ENCODE assay signal across 20 cellular contexts in genomic region chr7:91835191-91836064, GRCh38. TPM values are rescaled to one million over a fixed set of nuclear protein-coding genes. Genes with fewer than 3 reads are reported as not detected.
DNase-seq lines count a peak whose midpoint lies in the region; TF ChIP-seq lines count a peak whose summit lies in the region.
"Had no signal": no experiment of that assay in that cellular context is flagged by ENCODE, and none has a peak within 500 bp of the region (broad histone marks: within the 10 kb centered on the region; RNA-seq: fewer than 3 reads in every experiment).

No MANE protein-coding gene starts in this region.

- H3K27ac ChIP-seq in KMS-11, result no peak overlapping the region
- no peak overlapping the region for H3K27ac ChIP-seq in neural progenitor cell
- H3K27ac ChIP-seq in PC-9, result no peak overlapping the region
- H3K27ac ChIP-seq: coronary artery, tibial artery had no signal

- H3K9me2 ChIP-seq in PC-9 (ENCODE audit: insufficient read depth), result no peaks in the 10 kb centered on the region

- POLR2A ChIA-PET in PC-9 (lab: Charles Lee; ENCODE audit: unreplicated experiment), result interaction anchor here (0.6 to 0.7 kb wide), 2 partner anchors 16 to 130 kb away, joined by 3 read pairs; no protein-coding TSS in a partner anchor

- H3K4me1 ChIP-seq in KMS-11 (ENCODE audit: low read depth, poor library complexity, severe bottlenecking), result peaks cover 21% of the 10 kb centered on the region
- H3K4me1 ChIP-seq in neural progenitor cell, result peaks cover 12% of the 10 kb centered on the region
- no peaks in the 10 kb centered on the region; the same call in 1 of the 2 replicates for H3K4me1 ChIP-seq in PC-9 (replicated peaks; ENCODE audit: insufficient read depth)
- H3K4me1 ChIP-seq: tibial artery had no signal

- TF ChIP-seq CTCF in KMS-11 (conservative IDR thresholded peaks at IDR 0.05; ENCODE audit: low read depth, low read length) (no peak), choroid plexus epithelial cell (conservative IDR thresholded peaks at IDR 0.05; ENCODE audit: low read depth, low read length) (no peak), neural progenitor cell (IDR thresholded peaks at IDR 0.05) (no peak), PC-9 (conservative IDR thresholded peaks at IDR 0.05) (no peak)

- H3K9me3 ChIP-seq in neural progenitor cell (ENCODE audit: low read depth), result no peaks in the 10 kb centered on the region
- no peaks in the 10 kb centered on the region for H3K9me3 ChIP-seq in PC-9 (ENCODE audit: insufficient read depth, low read depth)
- H3K9me3 ChIP-seq: tibial artery had no signal

- H2AFZ ChIP-seq in KMS-11 (ENCODE audit: low read depth) (no peak overlapping the region), neural progenitor cell (replicated peaks) (no peak overlapping the region), PC-9 (no peak overlapping the region)

- DNase-seq in NCI-H1105 treated with DMSO at 0.1 percent for 48 hours (lab: John Stamatoyannopoulos, UW) (peak; percentile 7), NCI-H1105 (lab: John Stamatoyannopoulos, UW) (no peak), choroid plexus epithelial cell (ENCODE audit: low read depth) (peak; percentile 30), neural progenitor cell (ENCODE audit: low spot score) (no peak), retina (no peak), PC-9 (no peak)
- DNase-seq in activated effector memory CD4-positive, alpha-beta T cell treated with anti-CD3 and anti-CD28 coated beads, Interleukin-2, amount 50 U/mL, for 16 hours, result no peak
- DNase-seq: 8988T; activated CD4-positive, alpha-beta T cell treated with anti-CD3 and anti-CD28 coated beads for 1 hour; activated CD8-positive, alpha-beta T cell treated with anti-CD3 and anti-CD28 coated beads for 36 hours; CD8-positive, alpha-beta memory T cell; endodermal cell; NCI-H1436 treated with DMSO at 0.1 percent for 48 hours; posterior cingulate gyrus; T-helper 1 cell; tibial artery had no signal

- intact Hi-C loops in PC-9 (cut with micrococcal nuclease; ENCODE audit: unreplicated experiment), result no loop called here

- no TSS peak for BruUV-seq in PC-9 (replicated peaks; lab: Mats Ljungman, UMichigan)

- H3K27me3 ChIP-seq in KMS-11 (ENCODE audit: insufficient read depth, low read depth) (no peaks in the 10 kb centered on the region), neural progenitor cell (no peaks in the 10 kb centered on the region), PC-9 (ENCODE audit: insufficient read depth, low read depth) (no peaks in the 10 kb centered on the region)
- H3K27me3 ChIP-seq: tibial artery had no signal

- H3K79me2 ChIP-seq in KMS-11 (ENCODE audit: insufficient read depth, low read depth) (no peaks in the 10 kb centered on the region), neural progenitor cell (ENCODE audit: low read depth) (no peaks in the 10 kb centered on the region), PC-9 (ENCODE audit: low read depth) (no peaks in the 10 kb centered on the region)

- no peak overlapping the region for H3K4me3 Mint-ChIP-seq in neural progenitor cell
- H3K4me3 Mint-ChIP-seq: activated CD8-positive, alpha-beta T cell treated with anti-CD3 and anti-CD28 coated beads for 36 hours; CD8-positive, alpha-beta memory T cell; endodermal cell; neural crest cell; stimulated activated naive CD8-positive, alpha-beta T cell treated with anti-CD3 and anti-CD28 coated beads, Interleukin-15, Interleukin-2, amounts not matched to agents 100 ng/mL and 50 ng/mL, for 24 hours had no signal

- H3K4me3 ChIP-seq in KMS-11 (IDR thresholded peaks at IDR 0.05; ENCODE audit: insufficient read depth, low read depth, low read length) (no peak overlapping the region), choroid plexus epithelial cell (ENCODE audit: low read depth, low read length) (no peak overlapping the region), neural progenitor cell (no peak overlapping the region), PC-9 (no peak overlapping the region)
- H3K4me3 ChIP-seq: coronary artery, tibial artery had no signal

- peaks cover 18% of the 10 kb centered on the region for H3K4me1 Mint-ChIP-seq in neural progenitor cell
- H3K4me1 Mint-ChIP-seq: CD8-positive, alpha-beta memory T cell had no signal

- H3K9ac ChIP-seq in KMS-11, result no peak overlapping the region
- H3K9ac ChIP-seq in neural progenitor cell, result no peak overlapping the region

- H3K9me3 Mint-ChIP-seq in neural progenitor cell, result no peaks in the 10 kb centered on the region
- H3K9me3 Mint-ChIP-seq: activated CD8-positive, alpha-beta T cell treated with anti-CD3 and anti-CD28 coated beads for 36 hours; CD8-positive, alpha-beta memory T cell; neural crest cell; stimulated activated naive CD8-positive, alpha-beta T cell treated with anti-CD3 and anti-CD28 coated beads, Interleukin-15, Interleukin-2, amounts not matched to agents 100 ng/mL and 50 ng/mL, for 24 hours had no signal

- CTCF ChIA-PET in PC-9 (lab: Charles Lee), result no interaction called here

- peak overlapping the region; percentile 33; the same call in 1 of the 2 replicates for H3K4me2 ChIP-seq in KMS-11
- peak overlapping the region; percentile 39 for H3K4me2 ChIP-seq in neural progenitor cell
- no peak overlapping the region for H3K4me2 ChIP-seq in PC-9

- H3F3A ChIP-seq in neural progenitor cell (ENCODE audit: low read depth), result no peaks in the 10 kb centered on the region
- no peaks in the 10 kb centered on the region for H3F3A ChIP-seq in PC-9 (ENCODE audit: insufficient read depth, low read depth)

- H3K27me3 Mint-ChIP-seq in neural progenitor cell (ENCODE audit: insufficient read depth, low read depth), result no peaks in the 10 kb centered on the region
- H3K27me3 Mint-ChIP-seq: activated CD8-positive, alpha-beta T cell treated with anti-CD3 and anti-CD28 coated beads for 36 hours; CD8-positive, alpha-beta memory T cell; stimulated activated naive CD8-positive, alpha-beta T cell treated with anti-CD3 and anti-CD28 coated beads, Interleukin-15, Interleukin-2, amounts not matched to agents 100 ng/mL and 50 ng/mL, for 24 hours had no signal

- no peak overlapping the region for H3K27ac Mint-ChIP-seq in neural progenitor cell
- H3K27ac Mint-ChIP-seq: activated CD8-positive, alpha-beta T cell treated with anti-CD3 and anti-CD28 coated beads for 36 hours; endodermal cell; stimulated activated naive CD8-positive, alpha-beta T cell treated with anti-CD3 and anti-CD28 coated beads, Interleukin-15, Interleukin-2, amounts not matched to agents 100 ng/mL and 50 ng/mL, for 24 hours had no signal

- H3K36me3 Mint-ChIP-seq in neural progenitor cell, result no peaks in the 10 kb centered on the region

- H3K36me3 ChIP-seq in KMS-11 (ENCODE audit: insufficient read depth), result no peaks in the 10 kb centered on the region
- no peaks in the 10 kb centered on the region for H3K36me3 ChIP-seq in neural progenitor cell
- H3K36me3 ChIP-seq in PC-9 (ENCODE audit: low read depth), result no peaks in the 10 kb centered on the region
- H3K36me3 ChIP-seq: tibial artery had no signal

- H4K20me1 ChIP-seq in KMS-11 (ENCODE audit: insufficient read depth) (no peaks in the 10 kb centered on the region), neural progenitor cell (ENCODE audit: low read depth) (no peaks in the 10 kb centered on the region), PC-9 (ENCODE audit: insufficient read depth) (no peaks in the 10 kb centered on the region)

RNA-seq across cellular contexts. Expression of gene MTERF1, which starts 45.1 kb away (rescaled TPM):
- 16.2 and 36.9 TPM in 2 replicates for total RNA-seq in neural progenitor cell (ENCODE audit: low replicate concordance)
- 16.9 and 17.5 TPM in 2 replicates for total RNA-seq in PC-9 (2021)

Comparison
In these comparisons a context has a peak if more than half of its experiments do, and no peak if none do; other contexts are left out.
1. DNase-seq: peak in NCI-H1105 treated with DMSO at 0.1 percent for 48 hours (single experiment) and choroid plexus epithelial cell (single experiment); none in NCI-H1105 (single experiment), neural progenitor cell (single experiment), activated effector memory CD4-positive, alpha-beta T cell treated with anti-CD3 and anti-CD28 coated beads, Interleukin-2, amount 50 U/mL, for 16 hours (single experiment), retina (single experiment) and PC-9 (0 of 2).